21 cellular contexts compared by ENCODE assay signal in genomic region chr15:60318236-60318867, GRCh38.
"Had no signal": no experiment of that assay in that cellular context is flagged by ENCODE, and none has a peak within 500 bp of the region (broad histone marks: within the 10 kb centered on the region; RNA-seq: fewer than 3 reads in every experiment).

No MANE protein-coding gene starts in this region.

- H3K4me2 ChIP-seq: PC-9 had no signal

- H2AFZ ChIP-seq: PC-9 had no signal

- H3K27ac ChIP-seq: adrenal gland, PC-9, WERI-Rb-1 had no signal

- H3K36me3 ChIP-seq: adrenal gland, WERI-Rb-1 had no signal

- H3K36me3 Mint-ChIP-seq: activated naive CD8-positive, alpha-beta T cell treated with anti-CD3 and anti-CD28 coated beads, Interleukin-2, amount 10 ng/mL, durations not matched to agents 7 days and 5 days had no signal

- H3K27ac Mint-ChIP-seq: activated CD4-positive, alpha-beta memory T cell treated with anti-CD3 and anti-CD28 coated beads, Interleukin-2, amount 10 ng/mL, durations not matched to agents 7 days and 5 days; activated CD4-positive, alpha-beta T cell treated with anti-CD3 and anti-CD28 coated beads for 36 hours; activated naive CD8-positive, alpha-beta T cell treated with anti-CD3 and anti-CD28 coated beads, Interleukin-2, amount 10 ng/mL, durations not matched to agents 7 days and 5 days had no signal

- H3K4me3 ChIP-seq: adrenal gland, PC-9 had no signal

- ATAC-seq: activated CD4-positive, alpha-beta T cell treated with anti-CD3 and anti-CD28 coated beads for 36 hours had no signal

- H3K4me3 Mint-ChIP-seq: activated CD4-positive, alpha-beta memory T cell treated with anti-CD3 and anti-CD28 coated beads, Interleukin-2, amount 10 ng/mL, durations not matched to agents 7 days and 5 days; activated CD4-positive, alpha-beta T cell treated with anti-CD3 and anti-CD28 coated beads for 36 hours; activated naive CD8-positive, alpha-beta T cell treated with anti-CD3 and anti-CD28 coated beads, Interleukin-2, amount 10 ng/mL, durations not matched to agents 7 days and 5 days had no signal

- H3K4me1 ChIP-seq: adrenal gland had no signal

- DNase-seq: activated CD4-positive, alpha-beta memory T cell treated with anti-CD3 and anti-CD28 coated beads, Interleukin-2, amount 10 ng/mL, durations not matched to agents 7 days and 5 days; activated CD4-positive, alpha-beta T cell treated with anti-CD3 and anti-CD28 coated beads for 36 hours; activated CD4-positive, alpha-beta T cell treated with anti-CD3 and anti-CD28 coated beads, Interleukin-2, amount 50 U/mL, for 1 hour; activated naive CD4-positive, alpha-beta T cell treated with anti-CD3 and anti-CD28 coated beads, Interleukin-2, amount 50 U/mL, for 16 hours; activated naive CD8-positive, alpha-beta T cell treated with anti-CD3 and anti-CD28 coated beads, Interleukin-2, amount 10 ng/mL, durations not matched to agents 7 days and 5 days; activated T-cell treated with anti-CD3 and anti-CD28 coated beads for 4 hours; adrenal gland; anterior cingulate cortex; cerebellar nuclear complex; KG1; NCI-H1048; NCI-H146; NCI-H187 treated with DMSO at 0.1 percent for 48 hours; NCI-H2081 treated with DMSO at 0.1 percent for 48 hours; NCI-H345; NCI-H510A; NCI-H526 treated with DMSO at 0.1 percent for 48 hours; PC-9; SHP77 treated with DMSO at 0.1 percent for 48 hours; T-helper 1 cell; WERI-Rb-1 had no signal

- H3K4me1 Mint-ChIP-seq: activated naive CD8-positive, alpha-beta T cell treated with anti-CD3 and anti-CD28 coated beads, Interleukin-2, amount 10 ng/mL, durations not matched to agents 7 days and 5 days had no signal
